ENCODE assay signal across 8 cellular contexts in genomic region chr1:9539165-9539828, GRCh38. TPM values are rescaled to one million over a fixed set of nuclear protein-coding genes. Genes with fewer than 3 reads are reported as not detected.
A peak's percentile ranks its signal among the peaks of the same experiment; 100 is the strongest.
DNase-seq lines count a peak whose midpoint lies in the region; ATAC-seq and TF ChIP-seq lines count a peak whose summit lies in the region.

SLC25A33 (plus strand) TSS chr1:9539465; CDS start chr1:9539692, 227 bp downstream.

- CTCF ChIA-PET in BJ (lab: Yijun Ruan, JAX): no interaction called here

- POLR2A ChIA-PET in BJ (lab: Charles Lee): interaction anchor here (0.6 kb wide), 2 partner anchors 47 to 682 kb away, joined by 3 to 5 read pairs; no protein-coding TSS in a partner anchor

- peak; percentile 88 for ATAC-seq in HG03457 (IDR thresholded peaks at IDR 0.05; ENCODE audit: unreplicated experiment)
- ATAC-seq in left colon: peak; percentile 87

- no peaks in the 10 kb centered on the region for H3K27me3 ChIP-seq in BJ (ENCODE audit: control insufficient read depth, insufficient read depth, low read length)

- peak within 1 kb of the TSS; percentile 84 to 86 for H3K27ac ChIP-seq in coronary artery

- intact Hi-C loops in left colon (cut with DNase I, micrococcal nuclease): no loop called here

- peak within 1 kb of the TSS; percentile 89 for H3K4me3 ChIP-seq in BJ (ENCODE audit: low read depth, low read length)
- peak within 1 kb of the TSS; percentile 94 for H3K4me3 ChIP-seq in coronary artery

- DNase-seq in BJ (ENCODE audit: low read depth): peak; percentile 71
- DNase-seq in GM19240 (ENCODE audit: insufficient read length, low spot score): peak; percentile 95
- peak; percentile 90 to 92 for DNase-seq in NCI-H524 (lab: John Stamatoyannopoulos, UW)
- DNase-seq in activated CD4-positive, alpha-beta T cell treated with anti-CD3 and anti-CD28 coated beads for 48 hours: peak; percentile 99
- peak; percentile 97 for DNase-seq in coronary artery (ENCODE audit: low spot score)
- DNase-seq in left colon: peak; percentile 97 to 98
- peak; percentile 98 for DNase-seq in stimulated activated CD4-positive, alpha-beta T cell treated with anti-CD3 and anti-CD28 coated beads, Interleukin-1b, Interleukin-23, amount 100 ng/mL, for 4 hours (ENCODE audit: low read depth in 2 of 2)

- no peaks in the 10 kb centered on the region for H3K36me3 ChIP-seq in BJ (ENCODE audit: control insufficient read depth, insufficient read depth, low read length)

- TF ChIP-seq CTCF in BJ (IDR thresholded peaks at IDR 0.05; ENCODE audit: insufficient read depth, low read depth, low read length): no peak
- TF ChIP-seq CTCF in coronary artery (IDR thresholded peaks at IDR 0.05): no peak

RNA-seq across cellular contexts. Expression of gene SLC25A33, which starts in this region (rescaled TPM):
- polyA plus RNA-seq in BJ (2011; rRNA removed): 2.7 and 3.7 TPM in 2 replicates
- polyA minus RNA-seq in BJ (2011; rRNA and poly(A)+ RNA removed): 1.3 and 1.8 TPM in 2 replicates
- 1 to 10 TPM; 5.6 TPM for total RNA-seq in left colon

Comparison
In these comparisons a context has a peak if more than half of its experiments do, and no peak if none do; other contexts are left out.
1. Peak in every context shown above with its lines: DNase-seq, ATAC-seq, H3K4me3 ChIP-seq and H3K27ac ChIP-seq.